Comparison of ENCODE assay signal across 19 cellular contexts in the genomic region with DNA sequence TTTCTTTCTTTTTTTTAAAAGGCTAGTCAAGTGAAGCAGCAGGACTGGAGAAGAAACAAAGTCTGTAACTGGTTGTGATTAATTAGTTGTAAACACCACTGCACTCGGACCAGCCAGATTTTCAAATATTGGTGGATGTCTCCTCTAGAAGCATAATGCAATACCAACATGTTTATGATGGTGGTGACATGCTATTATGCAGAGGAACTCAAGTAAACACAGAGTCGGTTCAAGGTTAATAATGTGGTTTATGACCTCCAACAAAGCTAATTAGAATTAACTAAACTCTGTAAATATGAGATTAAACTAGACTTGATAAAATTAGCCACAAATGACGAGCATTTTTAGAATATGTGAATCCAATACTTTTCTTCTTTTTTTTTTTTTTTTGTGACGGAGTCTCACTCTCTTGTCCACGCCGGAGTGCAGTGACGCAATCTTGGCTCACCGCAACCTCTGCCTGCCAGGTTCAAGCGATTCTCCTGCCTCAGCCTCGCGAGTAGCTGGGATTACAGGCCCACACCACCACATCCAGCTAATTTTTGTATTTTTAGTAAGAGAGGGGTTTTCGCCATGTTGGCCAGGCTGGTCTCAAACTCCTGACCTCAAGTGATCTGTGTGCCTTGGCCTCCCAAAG. TPM values are rescaled to one million over a fixed set of nuclear protein-coding genes. Genes with fewer than 3 reads are reported as not detected.
DNase-seq lines count a peak whose midpoint lies in the region; ATAC-seq, FAIRE-seq and TF ChIP-seq lines count a peak whose summit lies in the region.
"Had no signal": no experiment of that assay in that cellular context is flagged by ENCODE, and none has a peak within 500 bp of the region (broad histone marks: within the 10 kb centered on the region; RNA-seq: fewer than 3 reads in every experiment).

No MANE protein-coding gene starts in this region.

- no peak overlapping the region for H2BK12ac ChIP-seq in H1 (ENCODE audit: low read depth, low read length)

- no peak overlapping the region for H3K18ac ChIP-seq in H1 (ENCODE audit: extremely low read depth, low read length)

- H3K4me1 ChIP-seq in H1 (replicated peaks in 1 of 4; ENCODE audit: control insufficient read depth in 3 of 4, insufficient read depth in 4 of 4, low read length in 3 of 4): no peaks in the 10 kb centered on the region
- H3K4me1 ChIP-seq in HepG2 (ENCODE audit: insufficient read depth, low read length): peaks cover 71% of the 10 kb centered on the region
- no peaks in the 10 kb centered on the region for H3K4me1 ChIP-seq in kidney (ENCODE audit: control insufficient read depth in 1 of 2, insufficient read depth in 1 of 2, low read depth in 1 of 2, low read length in 2 of 2)
- H3K4me1 ChIP-seq: BE2C had no signal

- no peak overlapping the region for H2BK5ac ChIP-seq in H1 (ENCODE audit: low read depth, low read length)

- no peak overlapping the region for H4K8ac ChIP-seq in H1 (ENCODE audit: extremely low read depth, insufficient read depth, low read length)

- POLR2A ChIA-PET in WTC11 (lab: Charles Lee): no interaction called here
- POLR2A ChIA-PET in H1 (lab: Charles Lee; ENCODE audit: partially characterized antibody): interaction anchor here (0.6 to 2.3 kb wide), 5 partner anchors 12 to 60 kb away, joined by 3 to 6 read pairs (median 6); partner anchors contain the start of gene AGBL2
- POLR2A ChIA-PET in HepG2 (lab: Yijun Ruan, JAX): interaction anchor here (0.7 kb wide), 1 partner anchor 11 kb away, joined by 3 read pairs; no protein-coding TSS in a partner anchor

- H3K4me1 Mint-ChIP-seq in WTC11: no peaks in the 10 kb centered on the region
- H3K4me1 Mint-ChIP-seq: GM23338, H9 had no signal

- intact Hi-C loops in HepG2 (cut with micrococcal nuclease; ENCODE audit: unreplicated experiment): no loop called here
- intact Hi-C loops in kidney (cut with DNase I): no loop called here

- H3K79me1 ChIP-seq in H1 (ENCODE audit: low read depth, low read length): no peaks in the 10 kb centered on the region

- H3K9ac ChIP-seq in H1 (replicated peaks in 1 of 4; ENCODE audit: extremely low read depth in 1 of 4, low read depth in 3 of 4, low read length in 3 of 4) (no peak overlapping the region), HepG2 (ENCODE audit: insufficient read depth, low read depth, low read length) (no peak overlapping the region), kidney (ENCODE audit: low read length in 2 of 2) (no peak overlapping the region)

- H3K27me3 ChIP-seq in H1 (replicated peaks in 1 of 4; ENCODE audit: control insufficient read depth in 3 of 4, extremely low read depth in 1 of 4, insufficient read depth in 3 of 4, low read length in 3 of 4): no peaks in the 10 kb centered on the region
- no peaks in the 10 kb centered on the region for H3K27me3 ChIP-seq in HepG2 (ENCODE audit: control insufficient read depth in 1 of 2, insufficient read depth in 2 of 2, low read length in 2 of 2)
- H3K27me3 ChIP-seq: BE2C had no signal

- DNase-seq in MV-4-11 (lab: John Stamatoyannopoulos, UW) (peak; percentile 11), WTC11 (ENCODE audit: low spot score) (no peak), H1 (ENCODE audit: low read depth in 1 of 2, low spot score in 2 of 2) (no peak), HepG2 (ENCODE audit: low spot score) (peak; percentile 15), COLO668 (lab: John Stamatoyannopoulos, UW; ENCODE audit: unreplicated experiment) (no peak), kidney (no peak), occipital lobe (lab: John Stamatoyannopoulos, UW) (no peak), NCI-H1694 (lab: John Stamatoyannopoulos, UW) (no peak)
- DNase-seq: BE2C; CD4-positive, alpha-beta memory T cell; COR-L47; DND-41; GDM1; H9; KBM-7 had no signal

- no peak overlapping the region for H2BK20ac ChIP-seq in H1 (ENCODE audit: low read length)

- H4K91ac ChIP-seq in H1 (replicated peaks; ENCODE audit: insufficient read length, low read length): no peak overlapping the region

- FAIRE-seq in H1 (lab: Jason Lieb, UNC) (no peak), HepG2 (lab: Jason Lieb, UNC) (peak; percentile 15), kidney (lab: Jason Lieb, UNC) (no peak)
- FAIRE-seq: A549, HTR-8/SVneo had no signal

- peaks cover 80% of the 10 kb centered on the region for H3K36me3 Mint-ChIP-seq in WTC11

- H3K4me3 Mint-ChIP-seq in WTC11: no peak overlapping the region
- H3K4me3 Mint-ChIP-seq: CD4-positive, alpha-beta memory T cell; GM23338; H9 had no signal

- ATAC-seq in WTC11 (no peak), HepG2 (no peak)
- ATAC-seq: A549, GM23338 had no signal

- H3K36me3 ChIP-seq in H1 (ENCODE audit: control insufficient read depth in 2 of 4, insufficient read depth in 4 of 4, low read length in 3 of 4) (peaks cover 33 to 88% (median 69%) of the 10 kb centered on the region in 4 experiments), HepG2 (replicated peaks in 1 of 2; ENCODE audit: control insufficient read depth in 1 of 2, insufficient read depth in 2 of 2, low read length in 2 of 2) (peaks cover 19 to 48% of the 10 kb centered on the region in 2 experiments), kidney (ENCODE audit: control insufficient read depth in 1 of 2, insufficient read depth in 2 of 2, low read length in 2 of 2) (peaks cover 52 to 58% of the 10 kb centered on the region in 2 donors)

- H3K9me3 ChIP-seq in H1 (ENCODE audit: insufficient read depth in 2 of 2, low read depth in 1 of 2, low read length in 1 of 2): no peaks in the 10 kb centered on the region
- H3K9me3 ChIP-seq in HepG2 (ENCODE audit: low read length): no peaks in the 10 kb centered on the region
- no peaks in the 10 kb centered on the region for H3K9me3 ChIP-seq in kidney (ENCODE audit: control insufficient read depth in 1 of 2, low read length in 2 of 2)
- H3K9me3 ChIP-seq: A549, BE2C had no signal

- in situ Hi-C loops in HepG2 (cut with HindIII; ENCODE audit: extremely low pct_ligation_motif_present, low pct_unique_long_range_greater_than_20kb): loop anchor here (10.0 kb wide), 1 partner anchor 82 kb away; the partner anchor contains the start of gene MTCH2

- H3K4me3 ChIP-seq in H1 (ENCODE audit: extremely low read depth in 1 of 4, insufficient read depth in 2 of 4, low read depth in 3 of 4, low read length in 4 of 4) (no peak overlapping the region), HepG2 (replicated peaks in 1 of 3; ENCODE audit: insufficient read depth in 1 of 3, low read depth in 2 of 3, low read length in 3 of 3) (no peak overlapping the region), kidney (ENCODE audit: low read length in 2 of 2) (no peak overlapping the region)
- H3K4me3 ChIP-seq: A549, GM23338 had no signal

- TF ChIP-seq CTCF in WTC11 (IDR thresholded peaks at IDR 0.05) (no peak), H1 (IDR thresholded peaks at IDR 0.05; ENCODE audit: control extremely low read depth in 1 of 3, insufficient read depth in 1 of 3, low read depth in 1 of 3, low read length in 3 of 3) (no peak), HepG2 (CRISPR knock-in tag; IDR thresholded peaks at IDR 0.05) (no peak), kidney (IDR thresholded peaks at IDR 0.05; ENCODE audit: borderline replicate concordance, extremely low read depth, insufficient read depth) (no peak)

- no peak overlapping the region for H4K5ac ChIP-seq in H1 (ENCODE audit: insufficient read length, low read depth, low read length)

- BruUV-seq in HepG2 (replicated peaks; lab: Mats Ljungman, UMichigan): no TSS peak

- no peak overlapping the region for H3K4me2 ChIP-seq in H1 (ENCODE audit: insufficient read depth in 1 of 2, low read depth in 2 of 2, low read length in 2 of 2)
- no peak overlapping the region for H3K4me2 ChIP-seq in HepG2 (ENCODE audit: low read depth, low read length)
- H3K4me2 ChIP-seq: A549, GM23338 had no signal

- H3K4ac ChIP-seq in H1 (replicated peaks; ENCODE audit: insufficient read length, low read depth, low read length): no peak overlapping the region

- no peak overlapping the region for H3K23ac ChIP-seq in H1 (ENCODE audit: insufficient read length)

- no peak for TF ChIP-seq POLR2A in H1 (IDR thresholded peaks at IDR 0.05; ENCODE audit: control extremely low read depth in 1 of 2, low read depth in 2 of 2, low read length in 2 of 2)
- TF ChIP-seq POLR2A in HepG2 (IDR thresholded peaks at IDR 0.05; ENCODE audit: insufficient read depth in 1 of 2, low read depth in 2 of 2, low read length in 2 of 2): no peak

- WGBS in H1 (ENCODE audit: extremely low coverage in 1 of 2, insufficient coverage in 1 of 2, insufficient read length in 1 of 2, insufficient replicate concordance in 2 of 2, low coverage in 1 of 2, low lambda C conversion rate in 2 of 2, missing lambda C conversion rate in 1 of 2), 2 experiments: 96% methylated on average over 12 of the region's 12 CpGs; no CpG with 5 or more reads in 1 of the 2 experiments
- WGBS in HepG2 (ENCODE audit: low lambda C conversion rate): 75% methylated on average over 12 of the region's 12 CpGs

- no peaks in the 10 kb centered on the region for H3K9me3 Mint-ChIP-seq in WTC11
- H3K9me3 Mint-ChIP-seq: CD4-positive, alpha-beta memory T cell; GM23338; H9 had no signal

- H3K27ac Mint-ChIP-seq in WTC11: no peak overlapping the region
- H3K27ac Mint-ChIP-seq: CD4-positive, alpha-beta memory T cell; GM23338; H9 had no signal

- H3K27ac ChIP-seq in H1 (ENCODE audit: low read depth, low read length) (no peak overlapping the region), HepG2 (ENCODE audit: extremely low read length, insufficient read depth, low read length) (peak overlapping the region; percentile 32), kidney (ENCODE audit: low read depth in 2 of 2, low read length in 2 of 2) (no peak overlapping the region)
- H3K27ac ChIP-seq: A549, C4-2B had no signal

- CTCF ChIA-PET in WTC11 (lab: Charles Lee): no interaction called here
- CTCF ChIA-PET in H1 (lab: Charles Lee; ENCODE audit: partially characterized antibody): interaction anchor here (0.7 kb wide), 1 partner anchor 61 kb away, joined by 3 read pairs; no protein-coding TSS in a partner anchor
- CTCF ChIA-PET in HepG2 (lab: Yijun Ruan, JAX; ENCODE audit: low intra/inter-chr PET ratio, low total read pairs): no interaction called here

- no peaks in the 10 kb centered on the region for H3K27me3 Mint-ChIP-seq in WTC11 (ENCODE audit: low read depth)
- H3K27me3 Mint-ChIP-seq: CD4-positive, alpha-beta memory T cell had no signal

- no peak overlapping the region for H3K14ac ChIP-seq in H1 (ENCODE audit: insufficient read length)

- no peak overlapping the region for H2BK15ac ChIP-seq in H1 (ENCODE audit: low read length)

- TF ChIP-seq RAD21 in H1 (IDR thresholded peaks at IDR 0.05 in 1 of 2, conservative IDR thresholded peaks at IDR 0.05 in 1 of 2; ENCODE audit: low read depth in 2 of 2, low read length in 2 of 2): no peak
- no peak for TF ChIP-seq RAD21 in HepG2 (CRISPR knock-in tag; IDR thresholded peaks at IDR 0.05)

- H3K79me2 ChIP-seq in H1 (ENCODE audit: control insufficient read depth in 1 of 2, insufficient read depth in 2 of 2, low read length in 2 of 2): no peaks in the 10 kb centered on the region
- H3K79me2 ChIP-seq in HepG2 (ENCODE audit: insufficient read depth, low read length): peaks cover 4% of the 10 kb centered on the region

- H4K20me1 ChIP-seq in H1 (replicated peaks in 1 of 2; ENCODE audit: control insufficient read depth in 1 of 2, insufficient read depth in 2 of 2, low read length in 2 of 2) (peaks cover 2 to 5% of the 10 kb centered on the region in 2 experiments), HepG2 (ENCODE audit: insufficient read depth, low read length) (peaks cover 2% of the 10 kb centered on the region; the same call in 1 of the 2 replicates)

- no peak overlapping the region for H2BK120ac ChIP-seq in H1 (replicated peaks; ENCODE audit: low read depth, low read length)

- H3K23me2 ChIP-seq in H1 (ENCODE audit: low read depth, low read length): no peaks in the 10 kb centered on the region

- H2AFZ ChIP-seq in H1 (ENCODE audit: low read length) (no peak overlapping the region), HepG2 (ENCODE audit: low read length) (no peak overlapping the region)
- H2AFZ ChIP-seq: GM23338 had no signal

- H3K56ac ChIP-seq in H1 (replicated peaks; ENCODE audit: insufficient read length, low read depth, low read length): no peak overlapping the region

- TF ChIP-seq EP300 in H1 (IDR thresholded peaks at IDR 0.05; ENCODE audit: borderline replicate concordance in 1 of 2, low read depth in 2 of 2, low read length in 2 of 2) (no peak), HepG2 (IDR thresholded peaks at IDR 0.05; ENCODE audit: low read depth in 2 of 2, low read length in 2 of 2) (no peak), HepG2 (CRISPR knock-in tag; IDR thresholded peaks at IDR 0.05; ENCODE audit: borderline replicate concordance) (no peak)

- no peak overlapping the region for H2AK5ac ChIP-seq in H1 (ENCODE audit: low read depth, low read length)

RNA-seq across cellular contexts. Expression of gene AGBL2, which starts 11.8 kb away (rescaled TPM):
- total RNA-seq in WTC11 (2021) (3.7 to 4.2 TPM (median 4.1 TPM) in 3 replicates), HepG2 (2016; rRNA removed; fragmentation: Illumina TruSeq; extraction: Trizol) (0.67 and 1.6 TPM in 2 replicates), kidney (5.6 TPM), occipital lobe (0.78 TPM)
- total RNA-seq in H1 (2021; fragmentation: NEBNext Ultra II Directional; extraction: Animal tissue kit (Norgen Biotek cat#: 25700)): 2.1 and 5.3 TPM in 2 replicates
- polyA plus RNA-seq in H1 (2011; rRNA removed) (6.5 and 7.1 TPM in 2 replicates), HepG2 (2011; rRNA removed) (5.7 and 6.7 TPM in 2 replicates), kidney (ENCODE audit: insufficient read depth, low read depth, low replicate concordance) (2.1 TPM)
- polyA plus RNA-seq in H1 (2011; cell fraction: cytosol; rRNA removed): 11.1 TPM
- 30.2 TPM for polyA plus RNA-seq in H1 (2011; cell fraction: nucleus; rRNA removed)
- 6.3 to 8.9 TPM (median 7.2 TPM) in 4 replicates for polyA plus RNA-seq in H1 (2012, experiment 1 of 2)
- polyA plus RNA-seq in H1 (2012, experiment 2 of 2): 1.00 TPM
- 5.5 TPM for polyA plus RNA-seq in H1 (2013, experiment 1 of 2)
- polyA plus RNA-seq in H1 (2013, experiment 2 of 2): 3.4 TPM
- polyA minus RNA-seq in H1 (2011; rRNA and poly(A)+ RNA removed): 7.1 and 10.3 TPM in 2 replicates
- polyA minus RNA-seq in H1 (2011; cell fraction: cytosol; rRNA and poly(A)+ RNA removed): 4.1 TPM
- 23.3 TPM for polyA minus RNA-seq in H1 (2011; cell fraction: nucleus; rRNA and poly(A)+ RNA removed)
- 1.1 and 1.4 TPM in 2 replicates for total RNA-seq in HepG2 (2016; cell fraction: cytosol; rRNA removed; fragmentation: Illumina TruSeq; extraction: Trizol; ENCODE audit: low read depth)
- 0.56 and 2.4 TPM in 2 replicates for total RNA-seq in HepG2 (2016; cell fraction: insoluble cytoplasmic fraction; rRNA removed; fragmentation: Illumina TruSeq; extraction: Trizol)
- total RNA-seq in HepG2 (2016; cell fraction: membrane; rRNA removed; fragmentation: Illumina TruSeq; extraction: Trizol): 1.1 and 2.4 TPM in 2 replicates
- 3.0 and 3.7 TPM in 2 replicates for total RNA-seq in HepG2 (2016; cell fraction: nucleus; rRNA removed; fragmentation: Illumina TruSeq; extraction: Trizol)
- polyA plus RNA-seq in HepG2 (2011; cell fraction: cytosol; rRNA removed): 1.2 and 1.6 TPM in 2 replicates
- polyA plus RNA-seq in HepG2 (2011; cell fraction: nucleus; rRNA removed): 16.0 and 24.7 TPM in 2 replicates
- 1.6 and 2.1 TPM in 2 replicates for polyA plus RNA-seq in HepG2 (2012)
- 0.08 and 0.57 TPM in 2 replicates for polyA plus RNA-seq in HepG2 (2016; cell fraction: cytosol; fragmentation: Illumina TruSeq; extraction: Trizol; ENCODE audit: low read depth)
- 0.80 and 1.1 TPM in 2 replicates for polyA plus RNA-seq in HepG2 (2016; cell fraction: insoluble cytoplasmic fraction; fragmentation: Illumina TruSeq; extraction: Trizol; ENCODE audit: low read depth)
- polyA plus RNA-seq in HepG2 (2016; cell fraction: membrane; fragmentation: Illumina TruSeq; extraction: Trizol; ENCODE audit: low read depth): 0.43 and 0.99 TPM in 2 replicates
- polyA plus RNA-seq in HepG2 (2016; cell fraction: nucleus; fragmentation: Illumina TruSeq; extraction: Trizol; ENCODE audit: insufficient read depth, low read depth): 10.3 and 15.4 TPM in 2 replicates
- 3.9 and 7.2 TPM in 2 replicates for polyA minus RNA-seq in HepG2 (2011; rRNA and poly(A)+ RNA removed; ENCODE audit: low replicate concordance)
- 0.59 and 2.4 TPM in 2 replicates for polyA minus RNA-seq in HepG2 (2011; cell fraction: cytosol; rRNA and poly(A)+ RNA removed)
- polyA minus RNA-seq in HepG2 (2011; cell fraction: nucleus; rRNA and poly(A)+ RNA removed): 8.0 and 8.6 TPM in 2 replicates

RNA-seq across cellular contexts. Expression of gene FNBP4, which starts 40.1 kb away (rescaled TPM):
- total RNA-seq in WTC11 (2021): 83.0 to 106 TPM (median 91.9 TPM) in 3 replicates
- 73.1 and 78.5 TPM in 2 replicates for total RNA-seq in H1 (2021; fragmentation: NEBNext Ultra II Directional; extraction: Animal tissue kit (Norgen Biotek cat#: 25700))
- 85.7 and 87.8 TPM in 2 replicates for polyA plus RNA-seq in H1 (2011; rRNA removed)
- 87.6 TPM for polyA plus RNA-seq in H1 (2011; cell fraction: cytosol; rRNA removed)
- 196 TPM for polyA plus RNA-seq in H1 (2011; cell fraction: nucleus; rRNA removed)
- polyA plus RNA-seq in H1 (2012, experiment 1 of 2): 47.7 to 62.9 TPM (median 55.2 TPM) in 4 replicates
- polyA plus RNA-seq in H1 (2012, experiment 2 of 2): 3.8 TPM
- polyA plus RNA-seq in H1 (2013, experiment 1 of 2): 79.9 TPM
- 63.2 TPM for polyA plus RNA-seq in H1 (2013, experiment 2 of 2)
- polyA minus RNA-seq in H1 (2011; rRNA and poly(A)+ RNA removed): 56.7 and 59.7 TPM in 2 replicates
- 39.0 TPM for polyA minus RNA-seq in H1 (2011; cell fraction: cytosol; rRNA and poly(A)+ RNA removed)
- 185 TPM for polyA minus RNA-seq in H1 (2011; cell fraction: nucleus; rRNA and poly(A)+ RNA removed)
- total RNA-seq in HepG2 (2016; rRNA removed; fragmentation: Illumina TruSeq; extraction: Trizol): 44.4 and 72.1 TPM in 2 replicates
- 34.1 and 37.7 TPM in 2 replicates for total RNA-seq in HepG2 (2016; cell fraction: cytosol; rRNA removed; fragmentation: Illumina TruSeq; extraction: Trizol; ENCODE audit: low read depth)
- total RNA-seq in HepG2 (2016; cell fraction: insoluble cytoplasmic fraction; rRNA removed; fragmentation: Illumina TruSeq; extraction: Trizol): 41.6 and 65.6 TPM in 2 replicates
- total RNA-seq in HepG2 (2016; cell fraction: membrane; rRNA removed; fragmentation: Illumina TruSeq; extraction: Trizol): 24.3 and 28.2 TPM in 2 replicates
- 135 and 141 TPM in 2 replicates for total RNA-seq in HepG2 (2016; cell fraction: nucleus; rRNA removed; fragmentation: Illumina TruSeq; extraction: Trizol)
- polyA plus RNA-seq in HepG2 (2011; rRNA removed): 128 and 137 TPM in 2 replicates
- 43.7 and 45.4 TPM in 2 replicates for polyA plus RNA-seq in HepG2 (2011; cell fraction: cytosol; rRNA removed)
- polyA plus RNA-seq in HepG2 (2011; cell fraction: nucleus; rRNA removed): 499 and 533 TPM in 2 replicates
- 82.9 and 94.0 TPM in 2 replicates for polyA plus RNA-seq in HepG2 (2012)
- 3.9 and 4.3 TPM in 2 replicates for polyA plus RNA-seq in HepG2 (2016; cell fraction: cytosol; fragmentation: Illumina TruSeq; extraction: Trizol; ENCODE audit: low read depth)
- 37.3 and 40.3 TPM in 2 replicates for polyA plus RNA-seq in HepG2 (2016; cell fraction: insoluble cytoplasmic fraction; fragmentation: Illumina TruSeq; extraction: Trizol; ENCODE audit: low read depth)
- 7.9 and 9.9 TPM in 2 replicates for polyA plus RNA-seq in HepG2 (2016; cell fraction: membrane; fragmentation: Illumina TruSeq; extraction: Trizol; ENCODE audit: low read depth)
- 217 and 230 TPM in 2 replicates for polyA plus RNA-seq in HepG2 (2016; cell fraction: nucleus; fragmentation: Illumina TruSeq; extraction: Trizol; ENCODE audit: insufficient read depth, low read depth)
- polyA minus RNA-seq in HepG2 (2011; rRNA and poly(A)+ RNA removed; ENCODE audit: low replicate concordance): 54.0 and 163 TPM in 2 replicates
- 18.0 and 23.0 TPM in 2 replicates for polyA minus RNA-seq in HepG2 (2011; cell fraction: cytosol; rRNA and poly(A)+ RNA removed)
- 269 and 305 TPM in 2 replicates for polyA minus RNA-seq in HepG2 (2011; cell fraction: nucleus; rRNA and poly(A)+ RNA removed)
- total RNA-seq in kidney: 101 TPM
- 13.1 TPM for polyA plus RNA-seq in kidney (ENCODE audit: insufficient read depth, low read depth, low replicate concordance)
- 89.1 TPM for total RNA-seq in occipital lobe

Comparison
In these comparisons a context has a peak if more than half of its experiments do, and no peak if none do; other contexts are left out.
1. DNase-seq: peak in MV-4-11 (single experiment) and HepG2 (single experiment); none in WTC11 (single experiment), H1 (0 of 2), COLO668 (single experiment), kidney (single experiment), occipital lobe (single experiment) and NCI-H1694 (single experiment).